In genomic region chr2:30459140-30459539, GRCh38 we compare ENCODE assay signal across 15 cellular contexts.
"Had no signal": no experiment of that assay in that cellular context is flagged by ENCODE, and none has a peak within 500 bp of the region (broad histone marks: within the 10 kb centered on the region; RNA-seq: fewer than 3 reads in every experiment).

No MANE protein-coding gene starts in this region.

- ATAC-seq: activated CD4-positive, CD25-positive, alpha-beta regulatory T cell treated with anti-CD3 and anti-CD28 coated beads, Interleukin-2, amount 50 U/mL, for 24 hours; activated naive CD4-positive, alpha-beta T cell treated with anti-CD3 and anti-CD28 coated beads, Interleukin-2, amount 50 U/mL, for 72 hours; activated T-cell treated with anti-CD3 and anti-CD28 coated beads, Interleukin-2, amount 50 U/mL, for 4 hours had no signal

- H3K36me3 ChIP-seq: cardiac muscle cell, stomach had no signal

- H3K27me3 Mint-ChIP-seq: type B pancreatic cell had no signal

- H3K27ac Mint-ChIP-seq: type B pancreatic cell had no signal

- H3K4me3 ChIP-seq: cardiac muscle cell, skin epidermis, stomach had no signal

- H3K27ac ChIP-seq: cardiac muscle cell, skin epidermis, stomach had no signal

- H3K9me3 ChIP-seq: stomach had no signal

- H3K27me3 ChIP-seq: cardiac muscle cell, stomach had no signal

- DNase-seq: activated CD4-positive, alpha-beta T cell treated with anti-CD3 and anti-CD28 coated beads, Interleukin-2, amount 50 U/mL, for 1 hour; activated CD8-positive, alpha-beta memory T cell treated with anti-CD3 and anti-CD28 coated beads, Interleukin-2, amount 50 U/mL, for 4 hours; activated effector memory CD4-positive, alpha-beta T cell treated with Interleukin-2 at 50 U/mL for 16 hours; activated T-cell treated with anti-CD3 and anti-CD28 coated beads, Interleukin-2, amount 50 U/mL, for 4 hours; amniotic stem cell; hippocampal formation; islet precursor cell; retina; stomach had no signal

- H3K9me3 Mint-ChIP-seq: activated T-cell treated with anti-CD3 and anti-CD28 coated beads, Interleukin-2, amount 50 U/mL, for 4 hours had no signal

- H3K4me3 Mint-ChIP-seq: activated T-cell treated with anti-CD3 and anti-CD28 coated beads, Interleukin-2, amount 50 U/mL, for 4 hours; neural crest cell; type B pancreatic cell had no signal
